Comparison of ENCODE assay signal across 15 cellular contexts in genomic region chr1:30274937-30275621, GRCh38.
"Had no signal": no experiment of that assay in that cellular context is flagged by ENCODE, and none has a peak within 500 bp of the region (broad histone marks: within the 10 kb centered on the region; RNA-seq: fewer than 3 reads in every experiment).

No MANE protein-coding gene starts in this region.

- H3K9me3 ChIP-seq: pancreas, thoracic aorta had no signal

- H3K27ac ChIP-seq: pancreas, sigmoid colon, thoracic aorta had no signal

- H3K4me1 Mint-ChIP-seq: activated B cell treated with CpG ODN at 0.5 μM for 24 hours; activated naive CD8-positive, alpha-beta T cell treated with anti-CD3 and anti-CD28 coated beads, Interleukin-2, amount 50 U/mL, for 24 hours; neural crest cell; stimulated activated effector memory CD8-positive, alpha-beta T cell treated with anti-CD3 and anti-CD28 coated beads, Interleukin-12 subunit alpha, Interleukin-12 subunit beta, amount 100 ng/mL, for 72 hours; T-helper 17 cell had no signal

- H3K9me3 Mint-ChIP-seq: activated naive CD4-positive, alpha-beta T cell treated with anti-CD3 and anti-CD28 coated beads for 36 hours; activated naive CD8-positive, alpha-beta T cell treated with anti-CD3 and anti-CD28 coated beads, Interleukin-2, amount 50 U/mL, for 24 hours; activated T-helper 2 cell treated with anti-CD3 and anti-CD28 coated beads, Interferon-gamma antibody, Interleukin-2, Interleukin-4, amounts not matched to agents 10 μg/mL and 5 μg/mL and 100 μg/mL, durations not matched to agents 14 hours and 24 hours and 36 hours; neural crest cell; stimulated activated effector memory CD8-positive, alpha-beta T cell treated with anti-CD3 and anti-CD28 coated beads, Interleukin-12 subunit alpha, Interleukin-12 subunit beta, amount 100 ng/mL, for 72 hours had no signal

- H3K4me3 Mint-ChIP-seq: activated B cell treated with CpG ODN at 0.5 μM for 24 hours; activated naive CD4-positive, alpha-beta T cell treated with anti-CD3 and anti-CD28 coated beads for 36 hours; activated naive CD8-positive, alpha-beta T cell treated with anti-CD3 and anti-CD28 coated beads, Interleukin-2, amount 50 U/mL, for 24 hours; neural crest cell; stimulated activated effector memory CD8-positive, alpha-beta T cell treated with anti-CD3 and anti-CD28 coated beads, Interleukin-12 subunit alpha, Interleukin-12 subunit beta, amount 100 ng/mL, for 72 hours; T-helper 17 cell had no signal

- H3K27ac Mint-ChIP-seq: activated B cell treated with CpG ODN at 0.5 μM for 24 hours; activated naive CD4-positive, alpha-beta T cell treated with anti-CD3 and anti-CD28 coated beads for 36 hours; activated naive CD8-positive, alpha-beta T cell treated with anti-CD3 and anti-CD28 coated beads, Interleukin-2, amount 50 U/mL, for 24 hours; activated T-helper 2 cell treated with anti-CD3 and anti-CD28 coated beads, Interferon-gamma antibody, Interleukin-2, Interleukin-4, amounts not matched to agents 10 μg/mL and 5 μg/mL and 100 μg/mL, durations not matched to agents 14 hours and 24 hours and 36 hours; stimulated activated effector memory CD8-positive, alpha-beta T cell treated with anti-CD3 and anti-CD28 coated beads, Interleukin-12 subunit alpha, Interleukin-12 subunit beta, amount 100 ng/mL, for 72 hours; T-helper 17 cell had no signal

- H3K4me1 ChIP-seq: pancreas, sigmoid colon had no signal

- H3K4me3 ChIP-seq: lung, pancreas, sigmoid colon, thoracic aorta had no signal

- H3K27me3 ChIP-seq: pancreas had no signal

- H3K36me3 Mint-ChIP-seq: stimulated activated effector memory CD8-positive, alpha-beta T cell treated with anti-CD3 and anti-CD28 coated beads, Interleukin-12 subunit alpha, Interleukin-12 subunit beta, amount 100 ng/mL, for 72 hours had no signal

- H3K36me3 ChIP-seq: pancreas, sigmoid colon, thoracic aorta had no signal

- DNase-seq: activated B cell treated with CpG ODN at 0.5 μM for 24 hours; activated CD4-positive, alpha-beta T cell treated with anti-CD3 and anti-CD28 coated beads for 48 hours; activated naive CD4-positive, alpha-beta T cell treated with anti-CD3 and anti-CD28 coated beads for 36 hours; activated naive CD8-positive, alpha-beta T cell treated with anti-CD3 and anti-CD28 coated beads, Interleukin-2, amount 50 U/mL, for 24 hours; activated T-cell treated with anti-CD3 and anti-CD28 coated beads, Interleukin-2, amount 50 U/mL, for 1 hour; aorta; pancreas; sigmoid colon; stimulated activated CD4-positive, alpha-beta T cell treated with anti-CD3 and anti-CD28 coated beads, Interleukin-1b, Interleukin-23, amount 100 ng/mL, for 48 hours; T-helper 17 cell had no signal
